In the genomic region with DNA sequence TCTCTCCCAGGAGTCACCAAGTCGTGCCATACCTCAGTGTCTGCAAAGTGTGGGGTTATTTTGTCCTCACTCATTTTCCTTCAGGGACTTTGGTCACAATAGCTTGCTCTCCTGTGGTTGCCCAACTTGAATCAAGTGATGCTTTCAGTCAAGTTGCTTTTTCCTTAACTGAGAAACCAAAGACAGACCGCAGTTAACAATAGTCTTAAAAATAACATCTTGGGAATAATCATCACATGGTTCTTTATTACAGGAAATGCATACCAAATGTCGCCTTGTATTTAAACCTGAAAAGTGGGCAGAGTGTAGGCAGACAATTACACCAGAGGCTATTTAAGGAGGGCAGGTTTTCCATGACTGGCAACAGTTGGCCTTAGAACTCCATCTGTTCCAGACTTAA, we compare ENCODE assay signal across 23 cellular contexts. TPM values are rescaled to one million over a fixed set of nuclear protein-coding genes. Genes with fewer than 3 reads are reported as not detected.
A peak's percentile ranks its signal among the peaks of the same experiment; 100 is the strongest.
DNase-seq lines count a peak whose midpoint lies in the region; ATAC-seq and TF ChIP-seq lines count a peak whose summit lies in the region.
"Had no signal": no experiment of that assay in that cellular context is flagged by ENCODE, and none has a peak within 500 bp of the region (broad histone marks: within the 10 kb centered on the region; RNA-seq: fewer than 3 reads in every experiment).

No MANE protein-coding gene starts in this region.

- H3K9me3 ChIP-seq in mucosa of descending colon = no peaks in the 10 kb centered on the region
- H3K9me3 ChIP-seq in T-helper 17 cell (ENCODE audit: control insufficient read depth, low read length, poor library complexity, severe bottlenecking) = no peaks in the 10 kb centered on the region

- no peaks in the 10 kb centered on the region for H3K4me1 ChIP-seq in mucosa of descending colon (ENCODE audit: low read depth)

- H3K27ac Mint-ChIP-seq in T-helper 17 cell = no peak overlapping the region
- H3K27ac Mint-ChIP-seq: CD8-positive, alpha-beta T cell had no signal

- TF ChIP-seq CTCF in AG10803 (conservative IDR thresholded peaks at IDR 0.05; ENCODE audit: low read length) (no peak), mucosa of descending colon (IDR thresholded peaks at IDR 0.05) (no peak)

- in situ Hi-C loops in G401 (cut with HindIII; ENCODE audit: low sequenced_read_pairs) = no loop called here

- no peaks in the 10 kb centered on the region for H3K36me3 ChIP-seq in mucosa of descending colon (ENCODE audit: low read depth)

- no peak overlapping the region for H3K4me3 Mint-ChIP-seq in T-helper 17 cell
- H3K4me3 Mint-ChIP-seq: CD8-positive, alpha-beta T cell had no signal

- intact Hi-C loops in mucosa of descending colon (cut with DNase I, micrococcal nuclease) = no loop called here

- peaks cover 1% of the 10 kb centered on the region for H3K4me1 Mint-ChIP-seq in T-helper 17 cell

- no peaks in the 10 kb centered on the region for H3K27me3 Mint-ChIP-seq in T-helper 17 cell

- H3K4me3 ChIP-seq in AG10803 (ENCODE audit: low read length) (no peak overlapping the region), mucosa of descending colon (no peak overlapping the region)

- ATAC-seq in mucosa of descending colon = no peak
- ATAC-seq in GM21447 (IDR thresholded peaks at IDR 0.05; ENCODE audit: unreplicated experiment) = no peak
- no peak for ATAC-seq in T-helper 17 cell
- ATAC-seq: CD8-positive, alpha-beta T cell; HepG2 had no signal

- H3K36me3 Mint-ChIP-seq in T-helper 17 cell (ENCODE audit: low read depth) = no peaks in the 10 kb centered on the region
- H3K36me3 Mint-ChIP-seq: CD8-positive, alpha-beta T cell had no signal

- DNase-seq in AG10803 (ENCODE audit: low read depth) (peak; percentile 3), G401 (ENCODE audit: low spot score) (peak; percentile 16), dermis blood vessel endothelial cell (peak; percentile 27), renal cortical epithelial cell (ENCODE audit: low read depth) (peak; percentile 13), NCI-H2171 (lab: John Stamatoyannopoulos, UW) (no peak), mucosa of descending colon (no peak), T-helper 17 cell (no peak)
- DNase-seq: AML-193; CD8-positive, alpha-beta T cell; DMS 273 treated with DMSO at 0.1 percent for 48 hours; DMS79; Karpas-422; NCI-H1105; NCI-H146; NCI-H1930; NCI-H2107; NCI-H446; NCI-H526 treated with DMSO at 0.1 percent for 48 hours; SHP77; SW 1271 had no signal

RNA-seq across cellular contexts. Expression of a gene that starts 44.5 kb away (rescaled TPM):
- not detected in 2 replicates for total RNA-seq in G401 (2014; rRNA removed; shearing (Covaris generic))
- total RNA-seq in dermis blood vessel endothelial cell (not detected in 2 replicates), renal cortical epithelial cell (0.10 and 1.6 TPM in 2 replicates), mucosa of descending colon (not detected), T-helper 17 cell (not detected)
- total RNA-seq: CD8-positive, alpha-beta T cell; HepG2; HT1080 had no signal

Comparison
In these comparisons a context has a peak if more than half of its experiments do, and no peak if none do; other contexts are left out.
1. DNase-seq: peak in AG10803 (single experiment), G401 (single experiment), dermis blood vessel endothelial cell (single experiment) and renal cortical epithelial cell (single experiment); none in NCI-H2171 (single experiment), mucosa of descending colon (0 of 3) and T-helper 17 cell (0 of 3).